ENCODE assay signal across 8 cellular contexts in the genomic region with DNA sequence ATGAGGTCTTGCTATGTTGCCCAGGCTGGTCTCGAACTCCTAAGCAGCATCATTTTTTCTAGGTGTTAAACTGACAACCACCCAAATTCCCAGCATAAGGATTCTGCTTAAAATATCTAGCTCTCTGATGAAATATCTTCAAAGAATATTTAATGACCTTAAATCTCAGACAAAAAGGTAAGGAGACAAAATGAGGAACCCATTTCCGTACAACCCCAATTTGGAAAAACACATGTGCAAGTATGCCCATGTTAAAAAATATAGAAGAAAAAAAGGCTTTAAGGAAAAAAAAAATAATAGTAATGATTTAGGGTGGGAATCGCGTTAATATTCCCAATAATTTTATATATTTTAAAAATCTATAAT. TPM values are rescaled to one million over a fixed set of nuclear protein-coding genes. Genes with fewer than 3 reads are reported as not detected.
DNase-seq lines count a peak whose midpoint lies in the region; ATAC-seq and TF ChIP-seq lines count a peak whose summit lies in the region.

No MANE protein-coding gene starts in this region.

- no peaks in the 10 kb centered on the region for H3K36me3 ChIP-seq in neutrophil

- H3K9me3 ChIP-seq in neutrophil: no peaks in the 10 kb centered on the region

- peaks cover 43 to 46% of the 10 kb centered on the region in 2 experiments for H3K4me1 ChIP-seq in neutrophil (ENCODE audit: control insufficient read depth in 1 of 2, insufficient read depth in 1 of 2, low read depth in 1 of 2, low read length in 1 of 2)

- no peak for TF ChIP-seq CTCF in NB4 (IDR thresholded peaks at IDR 0.05; ENCODE audit: low read depth, low read length)
- TF ChIP-seq CTCF in coronary artery (IDR thresholded peaks at IDR 0.05): no peak
- no peak for TF ChIP-seq CTCF in neutrophil (IDR thresholded peaks at IDR 0.05)

- H3K27me3 ChIP-seq in neutrophil: no peaks in the 10 kb centered on the region

- H3K4me3 ChIP-seq in NB4 (ENCODE audit: low read depth, low read length) (peak overlapping the region; percentile 89), coronary artery (peak overlapping the region; percentile 76), neutrophil (ENCODE audit: low read depth in 1 of 2, low read length in 1 of 2) (peak overlapping the region; percentile 65 to 81)

- H3K27ac ChIP-seq in coronary artery (peak overlapping the region in 1 of 2 donors; percentile 23), neutrophil (no peak overlapping the region)

- TF ChIP-seq POLR2A in NB4 (IDR thresholded peaks at IDR 0.05; ENCODE audit: extremely low read depth, insufficient read length): no peak

- no peak for ATAC-seq in HG03571 (IDR thresholded peaks at IDR 0.05; ENCODE audit: unreplicated experiment)

- in situ Hi-C loops in G401 (cut with HindIII; ENCODE audit: low sequenced_read_pairs): no loop called here

- DNase-seq in G401 (ENCODE audit: low spot score): peak; percentile 29
- DNase-seq in NB4 (ENCODE audit: low read depth): peak; percentile 19
- DNase-seq in coronary artery (ENCODE audit: low spot score): no peak
- DNase-seq in DMS114 treated with DMSO at 0.1 percent for 48 hours (lab: John Stamatoyannopoulos, UW; ENCODE audit: unreplicated experiment): no peak
- DNase-seq in NCI-H2081 treated with DMSO at 0.1 percent for 48 hours (lab: John Stamatoyannopoulos, UW): no peak
- no peak for DNase-seq in NCI-H187 treated with DMSO at 0.1 percent for 48 hours (lab: John Stamatoyannopoulos, UW)

RNA-seq across cellular contexts. Expression of a gene that starts 1.4 kb away (rescaled TPM):
- 13.7 and 22.2 TPM in 2 replicates for total RNA-seq in G401 (2014; rRNA removed; shearing (Covaris generic))

Comparison
In these comparisons a context has a peak if more than half of its experiments do, and no peak if none do; other contexts are left out.
1. DNase-seq: peak in G401 (single experiment) and NB4 (single experiment); none in coronary artery (single experiment), DMS114 treated with DMSO at 0.1 percent for 48 hours (single experiment), NCI-H2081 treated with DMSO at 0.1 percent for 48 hours (single experiment) and NCI-H187 treated with DMSO at 0.1 percent for 48 hours (single experiment).
2. Peak in every context shown above with its lines, with median percentiles within 50 percentile points of each other: H3K4me3 ChIP-seq.